In the genomic region with DNA sequence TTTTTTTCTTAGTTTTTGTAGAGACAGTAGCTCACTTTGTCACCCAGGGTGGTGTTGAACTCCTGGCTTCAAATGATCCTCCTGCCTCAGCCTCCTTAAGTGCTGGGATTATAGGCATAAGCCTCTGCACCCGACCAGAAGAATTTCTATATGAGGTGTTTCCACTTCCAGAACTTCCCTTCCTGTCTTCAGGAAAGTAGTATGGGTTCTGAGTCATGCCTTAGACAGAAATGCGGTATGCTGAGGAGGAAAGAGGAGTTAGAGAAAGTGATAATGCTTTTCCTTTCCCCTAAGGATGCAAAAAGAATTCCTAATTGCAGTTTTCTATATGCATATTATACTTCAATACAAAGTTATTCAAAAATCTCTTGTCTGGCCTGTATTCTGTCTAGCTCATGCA, we compare ENCODE assay signal across 14 cellular contexts. TPM values are rescaled to one million over a fixed set of nuclear protein-coding genes. Genes with fewer than 3 reads are reported as not detected.
"Had no signal": no experiment of that assay in that cellular context is flagged by ENCODE, and none has a peak within 500 bp of the region (broad histone marks: within the 10 kb centered on the region; RNA-seq: fewer than 3 reads in every experiment).

No MANE protein-coding gene starts in this region.

- H3K27me3 Mint-ChIP-seq: activated naive CD8-positive, alpha-beta T cell; memory B cell; natural killer cell treated with Interleukin-12 subunit alpha and Interleukin-12 subunit beta and Interleukin-15 and Interleukin-18, amount 100 ng/mL, for 72 hours; stimulated activated naive B cell treated with anti-CD40 and anti-IgM and Interleukin-4, amounts not matched to agents 10 μg/mL and 1 μg/mL and 100 μg/mL, for 72 hours had no signal

- H3K27ac ChIP-seq: psoas muscle, sigmoid colon, tibial nerve had no signal

- H3K4me1 Mint-ChIP-seq: immature natural killer cell; memory B cell; stimulated activated naive B cell treated with anti-CD40 and anti-IgM and Interleukin-4, amounts not matched to agents 10 μg/mL and 1 μg/mL and 100 μg/mL, for 72 hours had no signal

- H3K36me3 Mint-ChIP-seq: activated naive CD8-positive, alpha-beta T cell; immature natural killer cell; memory B cell; natural killer cell treated with Interleukin-12 subunit alpha and Interleukin-12 subunit beta and Interleukin-15 and Interleukin-18, amount 100 ng/mL, for 72 hours; stimulated activated naive B cell treated with anti-CD40 and anti-IgM and Interleukin-4, amounts not matched to agents 10 μg/mL and 1 μg/mL and 100 μg/mL, for 72 hours had no signal

- H3K36me3 ChIP-seq: sigmoid colon, tibial nerve had no signal

- H3K4me1 ChIP-seq: psoas muscle, sigmoid colon had no signal

- H3K27me3 ChIP-seq: sigmoid colon, tibial nerve had no signal

- H3K4me3 Mint-ChIP-seq: activated naive CD8-positive, alpha-beta T cell; immature natural killer cell; memory B cell; natural killer cell treated with Interleukin-12 subunit alpha and Interleukin-12 subunit beta and Interleukin-15 and Interleukin-18, amount 100 ng/mL, for 72 hours; stimulated activated naive B cell treated with anti-CD40 and anti-IgM and Interleukin-4, amounts not matched to agents 10 μg/mL and 1 μg/mL and 100 μg/mL, for 72 hours had no signal

- H3K4me3 ChIP-seq: psoas muscle, sigmoid colon, tibial nerve had no signal

- DNase-seq: activated CD4-positive, alpha-beta T cell treated with anti-CD3 and anti-CD28 coated beads for 1 hour; activated CD4-positive, alpha-beta T cell treated with anti-CD3 and anti-CD28 coated beads, Interleukin-2, amount 50 U/mL, for 48 hours; activated gamma-delta T cell; activated T-cell treated with anti-CD3 and anti-CD28 coated beads, Interleukin-2, amount 50 U/mL, for 48 hours; immature natural killer cell; nucleus accumbens; psoas muscle; sigmoid colon; stimulated activated CD4-positive, alpha-beta T cell treated with anti-CD3 and anti-CD28 coated beads, Interleukin-2, amount 100 ng/mL, for 24 hours; stimulated activated naive B cell treated with anti-CD40 and anti-IgM and Interleukin-4, amounts not matched to agents 10 μg/mL and 1 μg/mL and 100 μg/mL, for 72 hours had no signal

- H3K27ac Mint-ChIP-seq: activated naive CD8-positive, alpha-beta T cell; immature natural killer cell; memory B cell; natural killer cell treated with Interleukin-12 subunit alpha and Interleukin-12 subunit beta and Interleukin-15 and Interleukin-18, amount 100 ng/mL, for 72 hours; stimulated activated naive B cell treated with anti-CD40 and anti-IgM and Interleukin-4, amounts not matched to agents 10 μg/mL and 1 μg/mL and 100 μg/mL, for 72 hours had no signal

- H3K9me3 ChIP-seq: psoas muscle, sigmoid colon, tibial nerve had no signal

- H3K9me3 Mint-ChIP-seq: natural killer cell treated with Interleukin-12 subunit alpha and Interleukin-12 subunit beta and Interleukin-15 and Interleukin-18, amount 100 ng/mL, for 72 hours had no signal

- ATAC-seq: natural killer cell treated with Interleukin-12 subunit alpha and Interleukin-12 subunit beta and Interleukin-15 and Interleukin-18, amount 100 ng/mL, for 72 hours; psoas muscle; stimulated activated naive B cell treated with anti-CD40 and anti-IgM and Interleukin-4, amounts not matched to agents 10 μg/mL and 1 μg/mL and 100 μg/mL, for 72 hours had no signal

RNA-seq across cellular contexts. Expression of gene ADAMTSL1, which starts 16.5 kb away (rescaled TPM):
- total RNA-seq: natural killer cell treated with Interleukin-12 subunit alpha and Interleukin-12 subunit beta and Interleukin-15 and Interleukin-18, amount 100 ng/mL, for 72 hours had no signal
- polyA plus RNA-seq: immature natural killer cell had no signal
